Comparison of ENCODE assay signal across 34 cellular contexts in the genomic region with DNA sequence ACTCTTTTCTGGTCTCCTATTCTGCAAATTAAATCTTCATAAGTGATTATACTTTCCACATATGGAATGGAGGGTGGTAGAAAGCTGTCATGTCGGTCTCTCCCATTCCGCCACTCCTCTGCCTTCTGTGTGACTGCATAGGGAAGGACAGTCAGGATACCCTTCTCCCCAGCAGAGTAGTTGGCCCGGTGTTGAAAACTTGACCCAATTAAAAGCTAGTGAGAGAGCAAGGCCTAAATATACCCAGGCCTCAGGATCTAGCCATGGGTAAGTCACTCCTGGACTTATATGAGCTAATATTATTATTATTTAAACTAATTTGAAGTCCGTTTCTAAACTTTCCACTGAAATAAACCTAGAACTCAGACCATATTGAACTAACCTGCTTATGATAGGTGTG.
"Had no signal": no experiment of that assay in that cellular context is flagged by ENCODE, and none has a peak within 500 bp of the region (broad histone marks: within the 10 kb centered on the region; RNA-seq: fewer than 3 reads in every experiment).

No MANE protein-coding gene starts in this region.

- H3K9ac ChIP-seq: KMS-11 had no signal

- H3K27ac ChIP-seq: KMS-11 had no signal

- DNase-seq: Karpas-422, Kasumi-1, KBM-7, KG1, MM.1S, MV-4-11, NCI-H1048, NCI-H1092, NCI-H1092 treated with DMSO at 0.1 percent for 48 hours, NCI-H1105, NCI-H1105 treated with DMSO at 0.1 percent for 48 hours, NCI-H1417, NCI-H1417 treated with DMSO at 0.1 percent for 48 hours, NCI-H1436, NCI-H1436 treated with DMSO at 0.1 percent for 48 hours, NCI-H146, NCI-H1694, NCI-H1694 treated with DMSO at 0.1 percent for 48 hours, NCI-H187, NCI-H187 treated with DMSO at 0.1 percent for 48 hours, NCI-H1930, NCI-H2029, NCI-H2029 treated with DMSO at 0.1 percent for 48 hours, NCI-H2081, NCI-H2081 treated with DMSO at 0.1 percent for 48 hours, NCI-H2107, NCI-H2171, NCI-H2171 treated with DMSO at 0.1 percent for 48 hours, NCI-H2227 treated with DMSO at 0.1 percent for 48 hours, NCI-H226, NCI-H345, NCI-H446, NCI-H446 treated with DMSO at 0.1 percent for 48 hours had no signal

- H3K4me2 ChIP-seq: KMS-11 had no signal
